ENCODE assay signal across 19 cellular contexts in genomic region chr13:32060319-32060924, GRCh38. TPM values are rescaled to one million over a fixed set of nuclear protein-coding genes. Genes with fewer than 3 reads are reported as not detected.
DNase-seq lines count a peak whose midpoint lies in the region; ATAC-seq and TF ChIP-seq lines count a peak whose summit lies in the region.
"Had no signal": no experiment of that assay in that cellular context is flagged by ENCODE, and none has a peak within 500 bp of the region (broad histone marks: within the 10 kb centered on the region; RNA-seq: fewer than 3 reads in every experiment).

No MANE protein-coding gene starts in this region.

- H3K9me3 ChIP-seq in endodermal cell (ENCODE audit: control insufficient read depth, low read length) (no peaks in the 10 kb centered on the region), muscle layer of colon (ENCODE audit: low read length) (no peaks in the 10 kb centered on the region), tibial artery (no peaks in the 10 kb centered on the region), mesenchymal stem cell (ENCODE audit: control insufficient read depth, low read length) (no peaks in the 10 kb centered on the region)
- H3K9me3 ChIP-seq: SK-N-SH had no signal

- no peak overlapping the region for H2BK12ac ChIP-seq in mesenchymal stem cell (ENCODE audit: low read length in 2 of 2)

- WGBS in endodermal cell (ENCODE audit: insufficient coverage in 1 of 2, insufficient read length in 1 of 2), 2 experiments, result 81 to 90% methylated on average over 6 of the region's 6 CpGs
- 91% methylated on average over 6 of the region's 6 CpGs for WGBS in mesenchymal stem cell

- H2BK15ac ChIP-seq in mesenchymal stem cell (ENCODE audit: low read depth, poor library complexity, severe bottlenecking), result no peak overlapping the region

- H4K91ac ChIP-seq in mesenchymal stem cell (ENCODE audit: low read length), result no peak overlapping the region

- no peaks in the 10 kb centered on the region for H3K36me3 Mint-ChIP-seq in endodermal cell (ENCODE audit: low read depth)
- H3K36me3 Mint-ChIP-seq: natural killer cell had no signal

- no peak overlapping the region for H2AK5ac ChIP-seq in mesenchymal stem cell (ENCODE audit: low read length, severe bottlenecking)

- intact Hi-C loops in tibial artery (cut with DNase I; ENCODE audit: low total_unique reads), result no loop called here

- no peak overlapping the region for H3K18ac ChIP-seq in mesenchymal stem cell (ENCODE audit: low read depth in 1 of 2, low read length in 2 of 2)

- H3K27me3 ChIP-seq in endodermal cell (ENCODE audit: control insufficient read depth, insufficient read depth, low read length, poor library complexity, severe bottlenecking) (no peaks in the 10 kb centered on the region), muscle layer of colon (ENCODE audit: control insufficient read depth in 1 of 2, insufficient read depth in 2 of 2, low read length in 2 of 2) (no peaks in the 10 kb centered on the region), tibial artery (no peaks in the 10 kb centered on the region), mesenchymal stem cell (ENCODE audit: control insufficient read depth in 1 of 2, insufficient read depth in 1 of 2, low read length in 2 of 2) (no peaks in the 10 kb centered on the region)

- H3K36me3 ChIP-seq in endodermal cell (ENCODE audit: control insufficient read depth, insufficient read depth, low read length) (no peaks in the 10 kb centered on the region), muscle layer of colon (ENCODE audit: insufficient read depth, low read length) (no peaks in the 10 kb centered on the region), tibial artery (no peaks in the 10 kb centered on the region), mesenchymal stem cell (ENCODE audit: control insufficient read depth in 1 of 2, insufficient read depth in 2 of 2, low read depth in 1 of 2, low read length in 2 of 2) (no peaks in the 10 kb centered on the region)

- H3K27ac Mint-ChIP-seq in endodermal cell, result peak overlapping the region; percentile 9
- H3K27ac Mint-ChIP-seq: natural killer cell; stimulated activated naive CD8-positive, alpha-beta T cell treated with anti-CD3 and anti-CD28 coated beads, Interleukin-15, amount 100 ng/mL, for 72 hours had no signal

- H3K79me1 ChIP-seq in mesenchymal stem cell (replicated peaks; ENCODE audit: low read length, poor library complexity, severe bottlenecking), result no peaks in the 10 kb centered on the region

- H3K14ac ChIP-seq in mesenchymal stem cell (ENCODE audit: low read length in 2 of 2), result no peak overlapping the region

- H3K27me3 Mint-ChIP-seq in endodermal cell (ENCODE audit: insufficient read depth), result no peaks in the 10 kb centered on the region

- no peak for ATAC-seq in HG03135 (IDR thresholded peaks at IDR 0.05; ENCODE audit: unreplicated experiment)
- ATAC-seq: natural killer cell; stimulated activated naive CD8-positive, alpha-beta T cell treated with anti-CD3 and anti-CD28 coated beads, Interleukin-15, amount 100 ng/mL, for 72 hours had no signal

- H3K4me3 ChIP-seq in endodermal cell (ENCODE audit: low read length) (no peak overlapping the region), muscle layer of colon (ENCODE audit: low read depth in 1 of 2, low read length in 2 of 2) (no peak overlapping the region), tibial artery (peak overlapping the region in 1 of 2 donors; percentile 25), mesenchymal stem cell (ENCODE audit: insufficient read depth in 1 of 2, low read depth in 1 of 2, low read length in 2 of 2) (no peak overlapping the region)

- no peak overlapping the region for H4K8ac ChIP-seq in mesenchymal stem cell (ENCODE audit: low read length)

- no peak overlapping the region for H3K23ac ChIP-seq in mesenchymal stem cell (ENCODE audit: low read length in 2 of 2)

- no peak overlapping the region for H3K27ac ChIP-seq in endodermal cell (ENCODE audit: low read depth, low read length)
- peak overlapping the region; percentile 30 for H3K27ac ChIP-seq in muscle layer of colon (ENCODE audit: low read depth, low read length)
- peak overlapping the region; percentile 42 to 62 for H3K27ac ChIP-seq in tibial artery
- no peak overlapping the region for H3K27ac ChIP-seq in mesenchymal stem cell (ENCODE audit: low read length, poor library complexity, severe bottlenecking)

- H3K9ac ChIP-seq in endodermal cell (ENCODE audit: extremely low read depth, low read length, poor library complexity, severe bottlenecking) (no peak overlapping the region), muscle layer of colon (ENCODE audit: low read length) (no peak overlapping the region), mesenchymal stem cell (ENCODE audit: low read length) (no peak overlapping the region)
- H3K9ac ChIP-seq: SK-N-SH had no signal

- H3K4me2 ChIP-seq in mesenchymal stem cell (ENCODE audit: low read length, poor library complexity, severe bottlenecking), result no peak overlapping the region
- H3K4me2 ChIP-seq: SK-N-SH had no signal

- no peak overlapping the region for H2BK5ac ChIP-seq in mesenchymal stem cell (ENCODE audit: low read depth, low read length, poor library complexity, severe bottlenecking)

- H3K9me3 Mint-ChIP-seq in endodermal cell, result no peaks in the 10 kb centered on the region
- H3K9me3 Mint-ChIP-seq: natural killer cell; stimulated activated naive CD8-positive, alpha-beta T cell treated with anti-CD3 and anti-CD28 coated beads, Interleukin-15, amount 100 ng/mL, for 72 hours had no signal

- H3K4me1 ChIP-seq in endodermal cell (ENCODE audit: control insufficient read depth, insufficient read depth, low read length) (peaks cover 27% of the 10 kb centered on the region), muscle layer of colon (ENCODE audit: insufficient read depth, low read length) (peaks cover 33% of the 10 kb centered on the region), tibial artery (peaks cover 0 to 58% (median 5%) of the 10 kb centered on the region in 4 donors), mesenchymal stem cell (ENCODE audit: control insufficient read depth, insufficient read depth, low read depth, low read length) (no peaks in the 10 kb centered on the region)

- H2BK120ac ChIP-seq in mesenchymal stem cell (ENCODE audit: low read depth, low read length), result no peak overlapping the region

- H3K4ac ChIP-seq in mesenchymal stem cell (ENCODE audit: low read depth in 1 of 2, low read length in 2 of 2), result no peak overlapping the region

- H3K4me3 Mint-ChIP-seq in endodermal cell, result no peak overlapping the region
- H3K4me3 Mint-ChIP-seq: CD14-positive monocyte; natural killer cell; stimulated activated naive CD8-positive, alpha-beta T cell treated with anti-CD3 and anti-CD28 coated beads, Interleukin-15, amount 100 ng/mL, for 72 hours had no signal

- TF ChIP-seq CTCF in endodermal cell (conservative IDR thresholded peaks at IDR 0.05) (no peak), tibial artery (IDR thresholded peaks at IDR 0.05) (no peak)

- peak; percentile 43 for DNase-seq in NCI-H748 (lab: John Stamatoyannopoulos, UW; ENCODE audit: unreplicated experiment)
- no peak for DNase-seq in NCI-H748 treated with DMSO at 0.1 percent for 48 hours (lab: John Stamatoyannopoulos, UW)
- peak; percentile 51 for DNase-seq in endodermal cell
- DNase-seq in tibial artery, result no peak
- DNase-seq in mesenchymal stem cell, result no peak
- no peak for DNase-seq in D341Med (ENCODE audit: low spot score)
- DNase-seq: ACHN; activated CD4-positive, alpha-beta T cell treated with anti-CD3 and anti-CD28 coated beads for 48 hours; activated CD8-positive, alpha-beta memory T cell treated with anti-CD3 and anti-CD28 coated beads, Interleukin-2, amount 50 U/mL, for 48 hours; activated naive CD4-positive, alpha-beta T cell treated with Interleukin-2 at 50 U/mL for 16 hours; aorta; DND-41; natural killer cell; NCI-H1694; SK-N-SH; stimulated activated naive CD8-positive, alpha-beta T cell treated with anti-CD3 and anti-CD28 coated beads, Interleukin-15, amount 100 ng/mL, for 72 hours had no signal

- peaks cover 32% of the 10 kb centered on the region for H3K4me1 Mint-ChIP-seq in endodermal cell
- H3K4me1 Mint-ChIP-seq: stimulated activated naive CD8-positive, alpha-beta T cell treated with anti-CD3 and anti-CD28 coated beads, Interleukin-15, amount 100 ng/mL, for 72 hours had no signal

- H2AFZ ChIP-seq in mesenchymal stem cell (ENCODE audit: low read depth, low read length), result no peak overlapping the region

RNA-seq across cellular contexts. Expression of gene FRY, which starts 28.8 kb away (rescaled TPM):
- 10 to 100 TPM; 20.1 to 30.8 TPM for total RNA-seq in endodermal cell
- polyA plus RNA-seq in endodermal cell (2013, experiment 1 of 2), result 3.4 TPM
- 2.8 TPM for polyA plus RNA-seq in endodermal cell (2013, experiment 2 of 2)
- polyA plus RNA-seq in mesenchymal stem cell (2013, experiment 1 of 2), result 6.9 TPM
- 5.3 TPM for polyA plus RNA-seq in mesenchymal stem cell (2013, experiment 2 of 2)

Comparison
In these comparisons a context has a peak if more than half of its experiments do, and no peak if none do; other contexts are left out.
1. DNase-seq: peak in NCI-H748 (single experiment) and endodermal cell (single experiment); none in NCI-H748 treated with DMSO at 0.1 percent for 48 hours (single experiment), tibial artery (0 of 2), mesenchymal stem cell (single experiment) and D341Med (single experiment).
2. H3K27ac ChIP-seq: peak in muscle layer of colon (single experiment) and tibial artery (2 of 2); none in endodermal cell (single experiment) and mesenchymal stem cell (single experiment).